Comparison of ENCODE assay signal across 35 cellular contexts in the genomic region with DNA sequence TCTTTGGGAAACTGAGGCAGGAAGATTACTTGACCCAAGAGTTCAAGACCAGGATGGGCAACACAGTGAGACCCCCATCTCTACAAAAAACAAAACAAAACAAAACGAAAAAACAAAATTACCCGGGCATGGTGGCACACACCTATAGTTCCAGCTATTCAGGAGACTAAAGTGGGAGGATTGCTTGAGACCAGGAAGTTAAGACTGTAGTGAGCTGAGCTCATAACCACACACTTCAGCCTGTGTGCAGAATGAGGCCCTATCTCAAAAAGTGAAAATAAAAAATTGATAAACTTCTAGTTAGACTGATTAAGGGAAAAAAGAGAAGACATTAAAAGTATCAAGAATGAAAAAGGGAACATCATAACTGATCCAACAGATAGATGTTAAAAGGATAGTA.
"Had no signal": no experiment of that assay in that cellular context is flagged by ENCODE, and none has a peak within 500 bp of the region (broad histone marks: within the 10 kb centered on the region; RNA-seq: fewer than 3 reads in every experiment).

No MANE protein-coding gene starts in this region.

- H3K9me3 ChIP-seq: MG63, SJCRH30 had no signal

- FAIRE-seq: bronchial epithelial cell had no signal

- H3K4me1 ChIP-seq: SJCRH30 had no signal

- H3K4me3 ChIP-seq: MG63, SJCRH30, SK-N-MC had no signal

- DNase-seq: activated CD4-positive, alpha-beta T cell treated with anti-CD3 and anti-CD28 coated beads for 36 hours; activated CD4-positive, alpha-beta T cell treated with anti-CD3 and anti-CD28 coated beads, Interleukin-2, amount 10 ng/mL, durations not matched to agents 7 days and 5 days; activated CD4-positive, alpha-beta T cell treated with anti-CD3 and anti-CD28 coated beads, Interleukin-2, amount 50 U/mL, for 48 hours; activated CD8-positive, alpha-beta memory T cell treated with anti-CD3 and anti-CD28 coated beads, Interleukin-2, amount 50 U/mL, for 4 hours; activated CD8-positive, alpha-beta T cell treated with anti-CD3 and anti-CD28 coated beads, Interleukin-2, amount 10 ng/mL, durations not matched to agents 7 days and 5 days; activated effector memory CD4-positive, alpha-beta T cell treated with anti-CD3 and anti-CD28 coated beads, Interleukin-2, amount 50 U/mL, for 16 hours; activated naive CD4-positive, alpha-beta T cell; activated naive CD8-positive, alpha-beta T cell treated with anti-CD3 and anti-CD28 coated beads, Interleukin-2, amount 50 U/mL, for 24 hours; activated T-cell treated with anti-CD3 and anti-CD28 coated beads, Interleukin-2, amount 50 U/mL, for 48 hours; anterior cingulate cortex; caudate nucleus; KG1; MG63; NCI-H1048; NCI-H1105 treated with DMSO at 0.1 percent for 48 hours; NCI-H1436; NCI-H1694 treated with DMSO at 0.1 percent for 48 hours; NCI-H2029 treated with DMSO at 0.1 percent for 48 hours; NCI-H2107; NCI-H2171; NCI-H510A; NCI-H526; NCI-H748 treated with DMSO at 0.1 percent for 48 hours; NK-92 treated with Interleukin-12 subunit alpha and Interleukin-12 subunit beta, amount 100 ng/mL, for 24 hours; SHP77; SJCRH30 had no signal

- H3K27ac Mint-ChIP-seq: activated CD4-positive, alpha-beta T cell treated with anti-CD3 and anti-CD28 coated beads for 36 hours; activated CD4-positive, alpha-beta T cell treated with anti-CD3 and anti-CD28 coated beads, Interleukin-2, amount 10 ng/mL, durations not matched to agents 7 days and 5 days; activated CD8-positive, alpha-beta T cell treated with anti-CD3 and anti-CD28 coated beads, Interleukin-2, amount 10 ng/mL, durations not matched to agents 7 days and 5 days; activated naive CD4-positive, alpha-beta T cell treated with anti-CD3 and anti-CD28 coated beads, Interleukin-2, amount 50 U/mL, for 24 hours; activated naive CD8-positive, alpha-beta T cell treated with anti-CD3 and anti-CD28 coated beads, Interleukin-2, amount 50 U/mL, for 24 hours; brain; T-helper 1 cell treated with Interleukin-12 subunit alpha and Interleukin-12 subunit beta and Interleukin-4 antibody, amounts not matched to agents 30 μg/mL and 1 μg/mL, for 36 hours; T-helper 2 cell treated with Interferon-gamma antibody and Interleukin-4, amounts not matched to agents 5 μg/mL and 100 μg/mL, for 36 hours; WTC11 had no signal

- H3K4me3 Mint-ChIP-seq: activated CD4-positive, alpha-beta T cell treated with anti-CD3 and anti-CD28 coated beads for 36 hours; activated CD4-positive, alpha-beta T cell treated with anti-CD3 and anti-CD28 coated beads, Interleukin-2, amount 10 ng/mL, durations not matched to agents 7 days and 5 days; activated CD8-positive, alpha-beta T cell treated with anti-CD3 and anti-CD28 coated beads, Interleukin-2, amount 10 ng/mL, durations not matched to agents 7 days and 5 days; activated naive CD4-positive, alpha-beta T cell treated with anti-CD3 and anti-CD28 coated beads, Interleukin-2, amount 50 U/mL, for 24 hours; activated naive CD8-positive, alpha-beta T cell treated with anti-CD3 and anti-CD28 coated beads, Interleukin-2, amount 50 U/mL, for 24 hours; brain; T-helper 1 cell treated with Interleukin-12 subunit alpha and Interleukin-12 subunit beta and Interleukin-4 antibody, amounts not matched to agents 30 μg/mL and 1 μg/mL, for 36 hours; T-helper 2 cell treated with Interferon-gamma antibody and Interleukin-4, amounts not matched to agents 5 μg/mL and 100 μg/mL, for 36 hours; WTC11 had no signal

- H3K36me3 Mint-ChIP-seq: activated naive CD4-positive, alpha-beta T cell treated with anti-CD3 and anti-CD28 coated beads, Interleukin-2, amount 50 U/mL, for 24 hours; brain had no signal

- ATAC-seq: activated CD4-positive, alpha-beta T cell treated with anti-CD3 and anti-CD28 coated beads for 36 hours; activated CD4-positive, CD25-positive, alpha-beta regulatory T cell treated with anti-CD3 and anti-CD28 coated beads, Interleukin-2, amount 50 U/mL, for 24 hours; activated CD8-positive, alpha-beta T cell treated with anti-CD3 and anti-CD28 coated beads, Interleukin-2, amount 10 ng/mL, durations not matched to agents 7 days and 5 days; activated naive CD8-positive, alpha-beta T cell treated with anti-CD3 and anti-CD28 coated beads, Interleukin-2, amount 50 U/mL, for 24 hours; Panc1; WTC11 had no signal

- H3K27me3 Mint-ChIP-seq: activated CD4-positive, alpha-beta T cell treated with anti-CD3 and anti-CD28 coated beads for 36 hours; activated CD4-positive, alpha-beta T cell treated with anti-CD3 and anti-CD28 coated beads, Interleukin-2, amount 10 ng/mL, durations not matched to agents 7 days and 5 days; activated naive CD4-positive, alpha-beta T cell treated with anti-CD3 and anti-CD28 coated beads, Interleukin-2, amount 50 U/mL, for 24 hours; activated naive CD8-positive, alpha-beta T cell treated with anti-CD3 and anti-CD28 coated beads, Interleukin-2, amount 50 U/mL, for 24 hours had no signal

- H3K36me3 ChIP-seq: MG63, SJCRH30 had no signal

- H3K4me1 Mint-ChIP-seq: WTC11 had no signal

- H3K27ac ChIP-seq: SJCRH30, SK-N-MC had no signal

- H3K9me3 Mint-ChIP-seq: activated naive CD4-positive, alpha-beta T cell treated with anti-CD3 and anti-CD28 coated beads, Interleukin-2, amount 50 U/mL, for 24 hours; activated naive CD8-positive, alpha-beta T cell treated with anti-CD3 and anti-CD28 coated beads, Interleukin-2, amount 50 U/mL, for 24 hours had no signal
